Comparison of ENCODE assay signal across 1 cellular context in the genomic region with DNA sequence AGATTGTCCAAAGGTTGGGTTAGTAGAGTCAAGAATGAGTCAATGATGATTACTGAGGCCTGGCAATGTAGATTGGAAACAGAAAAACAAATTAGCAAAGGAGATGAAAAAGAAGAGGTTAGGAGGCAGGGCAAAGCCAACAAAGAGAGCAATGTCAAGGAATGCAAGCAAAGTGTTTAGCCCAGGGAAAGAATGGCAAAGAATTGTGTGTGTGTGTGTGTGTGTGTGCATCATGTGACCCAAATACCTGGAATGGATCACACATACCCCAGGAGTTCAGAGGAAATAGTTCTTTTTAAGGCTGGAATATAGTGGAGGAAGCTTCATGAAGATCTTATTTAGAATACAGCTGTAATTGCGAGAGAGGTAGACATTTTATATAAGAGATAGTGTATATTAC.
TF ChIP-seq lines count a peak whose summit lies in the region.

No MANE protein-coding gene starts in this region.

TF ChIP-seq in GM23338, 12 proteins besides CTCF, POLR2A, EP300 and RAD21:
- TF ChIP-seq REST (IDR thresholded peaks at IDR 0.05; ENCODE audit: unreplicated experiment) (no peak), EZH2 (IDR thresholded peaks at IDR 0.05; ENCODE audit: low read depth, unreplicated experiment) (no peak), JUNB (IDR thresholded peaks at IDR 0.05; ENCODE audit: unreplicated experiment) (no peak), ETS1 (IDR thresholded peaks at IDR 0.05) (no peak), STAT1 (IDR thresholded peaks at IDR 0.05; ENCODE audit: unreplicated experiment) (no peak)
TF ChIP-seq in GM23338: peak in this region for 0.
